In the genomic region with DNA sequence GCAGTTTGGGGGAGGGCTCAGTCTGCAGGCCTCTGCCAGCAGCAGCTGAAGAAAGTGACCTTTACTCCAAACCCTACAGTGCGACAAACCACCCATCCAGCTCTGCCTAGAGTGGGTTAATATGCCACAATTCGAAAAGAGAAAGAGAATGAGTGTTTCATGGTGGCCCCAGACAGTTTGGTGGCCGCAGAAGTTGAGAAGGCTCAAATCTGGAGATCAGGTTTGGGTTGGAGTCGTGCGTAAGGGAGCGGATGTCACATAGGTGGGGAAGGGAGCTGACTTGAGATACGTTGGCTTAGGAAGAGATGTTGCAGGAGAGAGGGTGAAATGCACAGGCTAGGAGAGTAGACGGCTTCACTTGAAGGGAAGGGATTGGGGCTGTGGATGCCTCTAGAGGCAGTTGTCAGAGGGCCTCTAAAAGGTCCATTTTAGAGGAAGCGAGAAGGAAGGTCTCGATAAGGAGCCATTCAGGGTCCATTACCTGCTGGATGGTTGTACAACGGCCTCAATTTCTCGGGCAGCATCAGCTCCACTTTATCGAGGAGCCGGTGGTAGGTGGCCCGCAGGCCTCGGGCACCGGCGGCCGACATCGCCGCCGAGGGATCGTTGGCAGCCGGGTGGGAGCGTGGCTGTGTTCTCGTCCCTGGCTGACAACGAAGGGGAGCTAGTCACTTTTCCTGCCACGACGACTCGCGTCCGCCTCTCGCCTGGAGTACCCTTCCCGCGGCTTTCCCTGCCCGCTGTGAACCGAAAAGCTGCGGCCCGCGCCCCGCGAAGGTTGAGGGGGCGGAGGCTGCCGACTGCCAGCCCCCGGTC, we compare ENCODE assay signal across 1 cellular context.
TF ChIP-seq lines count a peak whose summit lies in the region.

No MANE protein-coding gene starts in this region.

TF ChIP-seq in K562, 482 proteins besides CTCF, POLR2A, EP300 and RAD21 (continued from another document):
- TF ChIP-seq CUX1 (CRISPR knock-in tag; IDR thresholded peaks at IDR 0.05), result no peak
- TF ChIP-seq RBM14 (IDR thresholded peaks at IDR 0.05; ENCODE audit: borderline replicate concordance, insufficient read depth, low read depth, low read length), result no peak
- no peak for TF ChIP-seq IRF2 (CRISPR knock-in tag; IDR thresholded peaks at IDR 0.05)
- peak; percentile 77 for TF ChIP-seq ARID2 (IDR thresholded peaks at IDR 0.05)
- TF ChIP-seq, protein P1, sequence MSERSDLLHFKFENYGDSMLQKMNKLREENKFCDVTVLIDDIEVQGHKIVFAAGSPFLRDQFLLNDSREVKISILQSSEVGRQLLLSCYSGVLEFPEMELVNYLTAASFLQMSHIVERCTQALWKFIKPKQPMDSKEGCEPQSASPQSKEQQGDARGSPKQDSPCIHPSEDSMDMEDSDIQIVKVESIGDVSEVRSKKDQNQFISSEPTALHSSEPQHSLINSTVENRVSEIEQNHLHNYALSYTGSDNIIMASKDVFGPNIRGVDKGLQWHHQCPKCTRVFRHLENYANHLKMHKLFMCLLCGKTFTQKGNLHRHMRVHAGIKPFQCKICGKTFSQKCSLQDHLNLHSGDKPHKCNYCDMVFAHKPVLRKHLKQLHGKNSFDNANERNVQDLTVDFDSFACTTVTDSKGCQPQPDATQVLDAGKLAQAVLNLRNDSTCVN (CRISPR knock-in tag; IDR thresholded peaks at IDR 0.05), result no peak
- peak; percentile 67; the same call in 1 of the 2 replicates for TF ChIP-seq XRCC5 (IDR thresholded peaks at IDR 0.05; ENCODE audit: low read depth, low read length)
- TF ChIP-seq, protein P2, sequence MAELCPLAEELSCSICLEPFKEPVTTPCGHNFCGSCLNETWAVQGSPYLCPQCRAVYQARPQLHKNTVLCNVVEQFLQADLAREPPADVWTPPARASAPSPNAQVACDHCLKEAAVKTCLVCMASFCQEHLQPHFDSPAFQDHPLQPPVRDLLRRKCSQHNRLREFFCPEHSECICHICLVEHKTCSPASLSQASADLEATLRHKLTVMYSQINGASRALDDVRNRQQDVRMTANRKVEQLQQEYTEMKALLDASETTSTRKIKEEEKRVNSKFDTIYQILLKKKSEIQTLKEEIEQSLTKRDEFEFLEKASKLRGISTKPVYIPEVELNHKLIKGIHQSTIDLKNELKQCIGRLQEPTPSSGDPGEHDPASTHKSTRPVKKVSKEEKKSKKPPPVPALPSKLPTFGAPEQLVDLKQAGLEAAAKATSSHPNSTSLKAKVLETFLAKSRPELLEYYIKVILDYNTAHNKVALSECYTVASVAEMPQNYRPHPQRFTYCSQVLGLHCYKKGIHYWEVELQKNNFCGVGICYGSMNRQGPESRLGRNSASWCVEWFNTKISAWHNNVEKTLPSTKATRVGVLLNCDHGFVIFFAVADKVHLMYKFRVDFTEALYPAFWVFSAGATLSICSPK (IDR thresholded peaks at IDR 0.05; ENCODE audit: borderline replicate concordance), result peak; percentile 62; the same call in 1 of the 2 replicates
- peak; percentile 48 for TF ChIP-seq SMARCA4 (IDR thresholded peaks at IDR 0.05)
- no peak for TF ChIP-seq EZH2 (IDR thresholded peaks at IDR 0.05; ENCODE audit: borderline replicate concordance, low read depth, low read length)
- no peak for TF ChIP-seq SP1 (CRISPR knock-in tag; IDR thresholded peaks at IDR 0.05)
- no peak; the same call in 1 of the 2 replicates for TF ChIP-seq CREM (IDR thresholded peaks at IDR 0.05; ENCODE audit: low read depth)
- no peak for TF ChIP-seq RCOR1 (IDR thresholded peaks at IDR 0.05; ENCODE audit: borderline replicate concordance in 1 of 2, low read depth in 2 of 2, low read length in 2 of 2)
- 0 out of 2 replicates have a peak, but pooled peaks have one; percentile 46 for TF ChIP-seq HMG20B (CRISPR knock-in tag; IDR thresholded peaks at IDR 0.05)
- TF ChIP-seq ZBTB40 (IDR thresholded peaks at IDR 0.05), result 0 out of 2 replicates have a peak, but pooled peaks have one; percentile 13
- no peak for TF ChIP-seq ZBTB40 (CRISPR knock-in tag; IDR thresholded peaks at IDR 0.05)
- TF ChIP-seq, protein P3, sequence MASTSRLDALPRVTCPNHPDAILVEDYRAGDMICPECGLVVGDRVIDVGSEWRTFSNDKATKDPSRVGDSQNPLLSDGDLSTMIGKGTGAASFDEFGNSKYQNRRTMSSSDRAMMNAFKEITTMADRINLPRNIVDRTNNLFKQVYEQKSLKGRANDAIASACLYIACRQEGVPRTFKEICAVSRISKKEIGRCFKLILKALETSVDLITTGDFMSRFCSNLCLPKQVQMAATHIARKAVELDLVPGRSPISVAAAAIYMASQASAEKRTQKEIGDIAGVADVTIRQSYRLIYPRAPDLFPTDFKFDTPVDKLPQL (IDR thresholded peaks at IDR 0.05; ENCODE audit: extremely low read depth, insufficient read length), result no peak
- TF ChIP-seq CBFA2T3 (IDR thresholded peaks at IDR 0.05), result no peak
- no peak for TF ChIP-seq MYC (IDR thresholded peaks at IDR 0.05; ENCODE audit: low read depth, low read length)
- peak; percentile 55; the same call in 1 of the 2 replicates for TF ChIP-seq MYC (CRISPR knock-in tag; IDR thresholded peaks at IDR 0.05; ENCODE audit: borderline replicate concordance, low read depth)
- TF ChIP-seq DACH1 (IDR thresholded peaks at IDR 0.05; ENCODE audit: partially characterized antibody), result no peak
- peak; percentile 89; the same call in 1 of the 2 replicates for TF ChIP-seq GATAD2A (IDR thresholded peaks at IDR 0.05)
- TF ChIP-seq, protein P4, sequence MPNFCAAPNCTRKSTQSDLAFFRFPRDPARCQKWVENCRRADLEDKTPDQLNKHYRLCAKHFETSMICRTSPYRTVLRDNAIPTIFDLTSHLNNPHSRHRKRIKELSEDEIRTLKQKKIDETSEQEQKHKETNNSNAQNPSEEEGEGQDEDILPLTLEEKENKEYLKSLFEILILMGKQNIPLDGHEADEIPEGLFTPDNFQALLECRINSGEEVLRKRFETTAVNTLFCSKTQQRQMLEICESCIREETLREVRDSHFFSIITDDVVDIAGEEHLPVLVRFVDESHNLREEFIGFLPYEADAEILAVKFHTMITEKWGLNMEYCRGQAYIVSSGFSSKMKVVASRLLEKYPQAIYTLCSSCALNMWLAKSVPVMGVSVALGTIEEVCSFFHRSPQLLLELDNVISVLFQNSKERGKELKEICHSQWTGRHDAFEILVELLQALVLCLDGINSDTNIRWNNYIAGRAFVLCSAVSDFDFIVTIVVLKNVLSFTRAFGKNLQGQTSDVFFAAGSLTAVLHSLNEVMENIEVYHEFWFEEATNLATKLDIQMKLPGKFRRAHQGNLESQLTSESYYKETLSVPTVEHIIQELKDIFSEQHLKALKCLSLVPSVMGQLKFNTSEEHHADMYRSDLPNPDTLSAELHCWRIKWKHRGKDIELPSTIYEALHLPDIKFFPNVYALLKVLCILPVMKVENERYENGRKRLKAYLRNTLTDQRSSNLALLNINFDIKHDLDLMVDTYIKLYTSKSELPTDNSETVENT (CRISPR knock-in tag; IDR thresholded peaks at IDR 0.05), result peak; percentile 73; the same call in 1 of the 2 replicates
- no peak; the same call in 1 of the 2 replicates for TF ChIP-seq ZSCAN29 (IDR thresholded peaks at IDR 0.05)
